17 cellular contexts compared by ENCODE assay signal in genomic region chr1:218494000-218494399, GRCh38.
DNase-seq lines count a peak whose midpoint lies in the region.
"Had no signal": no experiment of that assay in that cellular context is flagged by ENCODE, and none has a peak within 500 bp of the region (broad histone marks: within the 10 kb centered on the region; RNA-seq: fewer than 3 reads in every experiment).

No MANE protein-coding gene starts in this region.

- peak overlapping the region; percentile 58 for H3K9ac ChIP-seq in HUES48 (ENCODE audit: low read depth, low read length)
- H3K9ac ChIP-seq in neuronal stem cell (ENCODE audit: low read depth, low read length, poor library complexity), result no peak overlapping the region
- H3K9ac ChIP-seq: GM23248 had no signal

- 25 to 38% methylated on average over 2 of the region's 2 CpGs for WGBS in ectodermal cell, 2 experiments
- WGBS in neuronal stem cell (ENCODE audit: extremely low coverage in 2 of 2, insufficient read length in 2 of 2, insufficient replicate concordance in 1 of 2), 2 donors, result no CpG with 5 or more reads among the region's 2 CpGs

- no peak overlapping the region for H2BK15ac ChIP-seq in neuronal stem cell (ENCODE audit: low read length)

- H2BK12ac ChIP-seq in neuronal stem cell (ENCODE audit: low read length), result no peak overlapping the region

- H3K14ac ChIP-seq in neuronal stem cell (ENCODE audit: low read length), result no peak overlapping the region

- in situ Hi-C loops in HAP-1 (cut with MboI; ENCODE audit: low sequenced_read_pairs), result no loop called here

- H3K9me3 ChIP-seq in HUES48 (ENCODE audit: control insufficient read depth, insufficient read depth, low read length) (no peaks in the 10 kb centered on the region), ectodermal cell (ENCODE audit: control insufficient read depth, low read length) (no peaks in the 10 kb centered on the region), neuronal stem cell (replicated peaks in 1 of 2; ENCODE audit: control insufficient read depth in 2 of 2, insufficient read depth in 1 of 2, low read depth in 1 of 2, low read length in 2 of 2) (no peaks in the 10 kb centered on the region), HAP-1 (no peaks in the 10 kb centered on the region)
- H3K9me3 ChIP-seq: SJSA1 had no signal

- H3K27me3 ChIP-seq in HUES48 (ENCODE audit: control insufficient read depth, insufficient read depth, low read length) (no peaks in the 10 kb centered on the region), ectodermal cell (ENCODE audit: control insufficient read depth, insufficient read depth, low read length, poor library complexity, severe bottlenecking) (no peaks in the 10 kb centered on the region), neuronal stem cell (ENCODE audit: control insufficient read depth in 3 of 3, insufficient read depth in 3 of 3, low read depth in 1 of 3, low read length in 3 of 3) (no peaks in the 10 kb centered on the region), HAP-1 (ENCODE audit: low read depth) (no peaks in the 10 kb centered on the region)
- H3K27me3 ChIP-seq: SJSA1 had no signal

- H3K4ac ChIP-seq in neuronal stem cell (ENCODE audit: low read length), result no peak overlapping the region

- H3K23ac ChIP-seq in neuronal stem cell (ENCODE audit: low read depth, low read length, poor library complexity), result no peak overlapping the region

- H2AFZ ChIP-seq in neuronal stem cell (ENCODE audit: low read length), result peak overlapping the region; percentile 77
- H2AFZ ChIP-seq: GM23248 had no signal

- DNase-seq in NCI-H146 (lab: John Stamatoyannopoulos, UW), result peak; percentile 69
- DNase-seq in neuronal stem cell (ENCODE audit: low spot score), result peak; percentile 21
- DNase-seq in HAP-1 (ENCODE audit: low spot score in 2 of 2), result no peak
- no peak for DNase-seq in NCI-H446 treated with DMSO at 0.1 percent for 48 hours (lab: John Stamatoyannopoulos, UW)
- DNase-seq in activated CD4-positive, alpha-beta T cell treated with anti-CD3 and anti-CD28 coated beads, Interleukin-2, amount 50 U/mL, for 4 hours, result no peak
- DNase-seq: ACHN, AML-193, DMS 273 treated with DMSO at 0.1 percent for 48 hours, GDM1, GM23248, HFFc6, Karpas-422, NCI-H2227 treated with DMSO at 0.1 percent for 48 hours had no signal

- no peak overlapping the region for H2BK5ac ChIP-seq in neuronal stem cell (ENCODE audit: low read length)

- H3K4me3 ChIP-seq in HUES48 (ENCODE audit: low read depth, low read length) (0 out of 2 replicates have a peak overlapping the region, but pooled peaks have one; percentile 25), ectodermal cell (ENCODE audit: insufficient read depth, low read depth, low read length) (no peak overlapping the region), neuronal stem cell (ENCODE audit: low read length in 2 of 2) (no peak overlapping the region), HAP-1 (no peak overlapping the region)
- H3K4me3 ChIP-seq: GM12878, GM23248, SJSA1 had no signal

- H3K79me1 ChIP-seq in neuronal stem cell (ENCODE audit: low read depth, low read length), result no peaks in the 10 kb centered on the region

- no peak overlapping the region for H4K91ac ChIP-seq in neuronal stem cell (ENCODE audit: low read depth, low read length, poor library complexity)

- peaks cover 40% of the 10 kb centered on the region for H3K4me1 ChIP-seq in HUES48 (ENCODE audit: control insufficient read depth, insufficient read depth, low read length)
- peaks cover 24% of the 10 kb centered on the region for H3K4me1 ChIP-seq in ectodermal cell (ENCODE audit: control insufficient read depth, insufficient read depth, low read length)
- peaks cover 17 to 27% of the 10 kb centered on the region in 2 donors for H3K4me1 ChIP-seq in neuronal stem cell (ENCODE audit: control insufficient read depth in 2 of 2, insufficient read depth in 1 of 2, low read depth in 1 of 2, low read length in 2 of 2)
- H3K4me1 ChIP-seq in HAP-1, result no peaks in the 10 kb centered on the region; the same call in 1 of the 2 replicates

- H3K18ac ChIP-seq in neuronal stem cell (ENCODE audit: low read length), result no peak overlapping the region

- no peak overlapping the region for H3K4me2 ChIP-seq in neuronal stem cell (ENCODE audit: insufficient read depth, low read length, poor library complexity, severe bottlenecking)

- H2AK5ac ChIP-seq in neuronal stem cell (ENCODE audit: low read depth, low read length), result no peak overlapping the region

- no peaks in the 10 kb centered on the region for H3K36me3 ChIP-seq in HUES48 (ENCODE audit: control insufficient read depth, insufficient read depth, low read length)
- no peaks in the 10 kb centered on the region for H3K36me3 ChIP-seq in ectodermal cell (ENCODE audit: control insufficient read depth, insufficient read depth, low read length)
- no peaks in the 10 kb centered on the region for H3K36me3 ChIP-seq in neuronal stem cell (replicated peaks in 1 of 2; ENCODE audit: control insufficient read depth in 2 of 2, insufficient read depth in 2 of 2, low read length in 2 of 2)
- no peaks in the 10 kb centered on the region for H3K36me3 ChIP-seq in HAP-1 (replicated peaks)
- H3K36me3 ChIP-seq: SJSA1 had no signal

- peak overlapping the region; percentile 94 for H3K27ac ChIP-seq in HUES48 (ENCODE audit: low read depth, low read length)
- peak overlapping the region; percentile 93 for H3K27ac ChIP-seq in ectodermal cell (ENCODE audit: insufficient read depth, low read depth, low read length, poor library complexity, severe bottlenecking)
- H3K27ac ChIP-seq in neuronal stem cell (replicated peaks; ENCODE audit: low read length), result peak overlapping the region; percentile 88
- H3K27ac ChIP-seq: GM23248, SJSA1 had no signal

- no peak overlapping the region for H4K8ac ChIP-seq in neuronal stem cell (ENCODE audit: low read depth, low read length)

- H2BK120ac ChIP-seq in neuronal stem cell (ENCODE audit: low read depth, low read length), result no peak overlapping the region

Comparison
In these comparisons a context has a peak if more than half of its experiments do, and no peak if none do; other contexts are left out.
1. DNase-seq: peak in NCI-H146 (single experiment) and neuronal stem cell (single experiment); none in HAP-1 (0 of 2), NCI-H446 treated with DMSO at 0.1 percent for 48 hours (single experiment) and activated CD4-positive, alpha-beta T cell treated with anti-CD3 and anti-CD28 coated beads, Interleukin-2, amount 50 U/mL, for 4 hours (0 of 2).
2. Peak in every context shown above with its lines, with median percentiles within 50 percentile points of each other: H3K27ac ChIP-seq.